In the genomic region with DNA sequence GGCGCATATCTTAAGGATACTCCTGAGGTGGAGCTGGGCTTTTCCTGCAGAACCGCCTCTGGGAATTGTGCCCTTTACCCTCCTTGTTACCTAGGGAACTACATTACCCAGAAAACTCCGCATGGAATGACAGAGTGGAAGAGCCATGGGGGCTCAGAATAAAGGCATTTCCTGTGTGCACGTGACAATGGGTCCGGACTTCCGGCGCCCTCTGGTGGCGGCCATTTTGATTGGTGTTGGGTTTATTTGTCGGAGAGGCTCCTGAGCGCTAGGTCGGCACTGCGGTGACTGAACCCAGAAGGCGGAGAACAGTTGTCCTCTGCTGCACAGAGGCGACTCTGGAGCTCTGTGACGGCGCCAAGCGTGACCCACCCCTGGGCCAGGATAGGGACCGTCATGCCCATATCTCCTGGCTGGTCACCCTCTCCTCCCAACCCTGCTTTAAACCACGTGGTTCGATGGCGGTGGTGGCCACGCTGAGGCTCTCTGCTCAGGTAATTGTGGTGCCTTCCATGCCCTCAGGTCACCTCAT, we compare ENCODE assay signal across 9 cellular contexts. TPM values are rescaled to one million over a fixed set of nuclear protein-coding genes. Genes with fewer than 3 reads are reported as not detected.
A peak's percentile ranks its signal among the peaks of the same experiment; 100 is the strongest.
DNase-seq lines count a peak whose midpoint lies in the region; ATAC-seq and FAIRE-seq lines count a peak whose summit lies in the region.
"Had no signal": no experiment of that assay in that cellular context is flagged by ENCODE, and none has a peak within 500 bp of the region (broad histone marks: within the 10 kb centered on the region; RNA-seq: fewer than 3 reads in every experiment).

A gene (plus strand): TSS at position 229 of the 532 bp plus-strand sequence. CDS start 230 bp downstream, at position 459.

- peaks cover 2% of the 10 kb centered on the region in 2 donors for H3K36me3 ChIP-seq in small intestine (ENCODE audit: control insufficient read depth in 2 of 2, insufficient read depth in 2 of 2, low read length in 2 of 2)

- WGBS in small intestine, 3 donors: 34 to 72% (median 69%) methylated on average over 22 of the region's 22 CpGs

- H3K9me3 ChIP-seq in small intestine (ENCODE audit: control insufficient read depth, low read depth): no peaks in the 10 kb centered on the region

- FAIRE-seq in small intestine (lab: Jason Lieb, UNC): no peak

- DNase-seq in NCI-H1105 treated with DMSO at 0.1 percent for 48 hours (lab: John Stamatoyannopoulos, UW): peak; percentile 7
- DNase-seq in NCI-H1105 (lab: John Stamatoyannopoulos, UW): no peak
- peak; percentile 36 for DNase-seq in UCSD-AML1 (lab: John Stamatoyannopoulos, UW; ENCODE audit: unreplicated experiment)
- DNase-seq in dermis microvascular lymphatic vessel endothelial cell (ENCODE audit: low read depth in 2 of 2): peak; percentile 35 to 37
- peak; percentile 37 for DNase-seq in kidney glomerular epithelial cell (lab: John Stamatoyannopoulos, UW)
- peak; percentile 71 for DNase-seq in small intestine
- no peak for DNase-seq in HuH-7 (ENCODE audit: low spot score)

- H3K27ac ChIP-seq in small intestine (ENCODE audit: low read depth in 1 of 2, low read length in 1 of 2): peak within 1 kb of the TSS in 1 of 2 donors; percentile 83
- H3K27ac ChIP-seq: BLaER1 treated with 17β-estradiol and CSF1 and Interleukin-3, amounts not matched to agents 10 nM and 100 nM had no signal

- peak within 1 kb of the TSS; percentile 8 to 30 for H3K4me3 ChIP-seq in small intestine (ENCODE audit: low read depth in 1 of 2, low read length in 2 of 2)
- H3K4me3 ChIP-seq: BLaER1 treated with 17β-estradiol and CSF1 and Interleukin-3, amounts not matched to agents 10 nM and 100 nM had no signal

- ATAC-seq in GM18870 (IDR thresholded peaks at IDR 0.05; ENCODE audit: unreplicated experiment): no peak

- H3K4me1 ChIP-seq in small intestine (ENCODE audit: control insufficient read depth in 2 of 2, insufficient read depth in 1 of 2, low read depth in 1 of 2, low read length in 1 of 2): no peaks in the 10 kb centered on the region
- H3K4me1 ChIP-seq: BLaER1 treated with 17β-estradiol and CSF1 and Interleukin-3, amounts not matched to agents 10 nM and 100 nM had no signal

- no peaks in the 10 kb centered on the region for H3K27me3 ChIP-seq in small intestine (ENCODE audit: control insufficient read depth in 2 of 2, insufficient read depth in 2 of 2, low read length in 2 of 2)
- H3K27me3 ChIP-seq: BLaER1 treated with 17β-estradiol and CSF1 and Interleukin-3, amounts not matched to agents 10 nM and 100 nM had no signal

RNA-seq across cellular contexts. Expression of the gene that starts here (rescaled TPM):
- 13.5 and 14.5 TPM in 2 replicates for total RNA-seq in dermis microvascular lymphatic vessel endothelial cell
- polyA plus RNA-seq in small intestine: 1 to 10 TPM; 2.7 to 9.7 (median 3.2) TPM

Comparison
In these comparisons a context has a peak if more than half of its experiments do, and no peak if none do; other contexts are left out.
1. DNase-seq: peak in NCI-H1105 treated with DMSO at 0.1 percent for 48 hours (single experiment), UCSD-AML1 (single experiment), dermis microvascular lymphatic vessel endothelial cell (2 of 2), kidney glomerular epithelial cell (single experiment) and small intestine (single experiment); none in NCI-H1105 (single experiment) and HuH-7 (single experiment).